ENCODE assay signal across 16 cellular contexts in genomic region chr20:35215066-35215956, GRCh38. TPM values are rescaled to one million over a fixed set of nuclear protein-coding genes. Genes with fewer than 3 reads are reported as not detected.
A peak's percentile ranks its signal among the peaks of the same experiment; 100 is the strongest.
DNase-seq lines count a peak whose midpoint lies in the region; ATAC-seq, FAIRE-seq and TF ChIP-seq lines count a peak whose summit lies in the region.
"Had no signal": no experiment of that assay in that cellular context is flagged by ENCODE, and none has a peak within 500 bp of the region (broad histone marks: within the 10 kb centered on the region; RNA-seq: fewer than 3 reads in every experiment).

No MANE protein-coding gene starts in this region.

- ATAC-seq in K562 (peak; percentile 74), HG03432 (IDR thresholded peaks at IDR 0.05; ENCODE audit: unreplicated experiment) (no peak), HG02938 (IDR thresholded peaks at IDR 0.05; ENCODE audit: unreplicated experiment) (no peak)
- ATAC-seq: activated T-cell treated with anti-CD3 and anti-CD28 coated beads, Interleukin-2, amount 50 U/mL, for 72 hours; body of pancreas had no signal

- H3K79me2 ChIP-seq in K562 (ENCODE audit: control insufficient read depth, insufficient read depth, low read length) = no peaks in the 10 kb centered on the region

- FAIRE-seq in K562 (lab: Jason Lieb, UNC) = no peak

- no TSS peak for BruUV-seq in K562 (replicated peaks; lab: Mats Ljungman, UMichigan)

- no peak for TF ChIP-seq RAD21 in K562 (CRISPR knock-in tag; conservative IDR thresholded peaks at IDR 0.05 in 1 of 2, IDR thresholded peaks at IDR 0.05 in 1 of 2)

- peaks cover 0 to 2% of the 10 kb centered on the region in 2 donors for H3K27me3 Mint-ChIP-seq in CD8-positive, alpha-beta memory T cell

- no peak overlapping the region for H3K4me2 ChIP-seq in K562 (ENCODE audit: insufficient read depth, low read length)

- peaks cover 3 to 7% of the 10 kb centered on the region in 2 experiments; a peak in 2 of 5 replicates for H3K4me1 ChIP-seq in K562 (replicated peaks in 1 of 2; ENCODE audit: control insufficient read depth in 2 of 2, insufficient read depth in 2 of 2, low read length in 2 of 2)
- H3K4me1 ChIP-seq in CD8-positive, alpha-beta memory T cell (ENCODE audit: insufficient read depth, low read length) = no peaks in the 10 kb centered on the region
- H3K4me1 ChIP-seq: body of pancreas, transverse colon had no signal

- no peak overlapping the region for H2AFZ ChIP-seq in K562 (ENCODE audit: low read depth, low read length)

- H3K4me3 Mint-ChIP-seq in CD8-positive, alpha-beta memory T cell = no peak overlapping the region
- H3K4me3 Mint-ChIP-seq: activated T-cell treated with anti-CD3 and anti-CD28 coated beads, Interleukin-2, amount 50 U/mL, for 72 hours had no signal

- H4K20me1 ChIP-seq in K562 (replicated peaks; ENCODE audit: control insufficient read depth, insufficient read depth, low read length) = no peaks in the 10 kb centered on the region

- no peak for TF ChIP-seq CTCF in K562 (IDR thresholded peaks at IDR 0.05 in 2 of 3, conservative IDR thresholded peaks at IDR 0.05 in 1 of 3; ENCODE audit: insufficient read depth in 2 of 3, low read depth in 1 of 3, low read length in 3 of 3)

- no peaks in the 10 kb centered on the region for H3K36me3 ChIP-seq in K562 (ENCODE audit: control insufficient read depth, insufficient read depth, low read length)
- no peaks in the 10 kb centered on the region for H3K36me3 ChIP-seq in CD8-positive, alpha-beta memory T cell (ENCODE audit: insufficient read depth, low read length)
- H3K36me3 ChIP-seq: transverse colon had no signal

- H3K27me3 ChIP-seq in K562 (ENCODE audit: control insufficient read depth in 2 of 2, insufficient read depth in 2 of 2, low read length in 2 of 2) = peaks cover 4 to 5% of the 10 kb centered on the region in 2 experiments; a peak in 1 of 5 replicates
- H3K27me3 ChIP-seq in CD8-positive, alpha-beta memory T cell (ENCODE audit: insufficient read depth, low read length, poor library complexity, severe bottlenecking) = no peaks in the 10 kb centered on the region
- H3K27me3 ChIP-seq: body of pancreas, neutrophil, transverse colon had no signal

- peak overlapping the region in 1 of 8 donors; percentile 20 for H3K27ac Mint-ChIP-seq in CD8-positive, alpha-beta memory T cell
- H3K27ac Mint-ChIP-seq: activated T-cell treated with anti-CD3 and anti-CD28 coated beads, Interleukin-2, amount 50 U/mL, for 72 hours had no signal

- no peak for TF ChIP-seq EP300 in K562 (IDR thresholded peaks at IDR 0.05; ENCODE audit: low read length)

- H3K9me3 Mint-ChIP-seq in CD8-positive, alpha-beta memory T cell = no peaks in the 10 kb centered on the region
- H3K9me3 Mint-ChIP-seq: activated T-cell treated with anti-CD3 and anti-CD28 coated beads, Interleukin-2, amount 50 U/mL, for 72 hours had no signal

- CTCF ChIA-PET in K562 (lab: Yijun Ruan, JAX; ENCODE audit: low intra/inter-chr PET ratio) = interaction anchor here (0.6 kb wide), 1 partner anchor 339 kb away, joined by 7 read pairs; the partner anchor contains the start of gene ACSS2
- CTCF ChIA-PET in CD8-positive, alpha-beta memory T cell (lab: Charles Lee) = interaction anchor here (2.0 kb wide), 1 partner anchor 70 kb away, joined by 4 read pairs; no protein-coding TSS in a partner anchor

- H3K9me3 ChIP-seq in K562 (replicated peaks; ENCODE audit: control insufficient read depth, insufficient read depth, low read depth, low read length) = no peaks in the 10 kb centered on the region
- no peaks in the 10 kb centered on the region for H3K9me3 ChIP-seq in CD8-positive, alpha-beta memory T cell (ENCODE audit: low read length)
- H3K9me3 ChIP-seq: body of pancreas, neutrophil, transverse colon had no signal

- POLR2A ChIA-PET in K562 (lab: Yijun Ruan, JAX) = no interaction called here
- POLR2A ChIA-PET in CD8-positive, alpha-beta memory T cell (lab: Charles Lee) = no interaction called here

- no peak overlapping the region for H3K9ac ChIP-seq in K562 (ENCODE audit: insufficient read depth in 1 of 2, low read depth in 2 of 2, low read length in 2 of 2)

- H3K9me1 ChIP-seq in K562 (ENCODE audit: control insufficient read depth, insufficient read depth, low read length) = no peaks in the 10 kb centered on the region

- no peaks in the 10 kb centered on the region for H3K4me1 Mint-ChIP-seq in CD8-positive, alpha-beta memory T cell

- H3K27ac ChIP-seq in K562 (ENCODE audit: extremely low read depth, low read depth, low read length) = no peak overlapping the region
- H3K27ac ChIP-seq in CD8-positive, alpha-beta memory T cell (ENCODE audit: low read depth, low read length) = no peak overlapping the region
- H3K27ac ChIP-seq: body of pancreas, neutrophil, transverse colon had no signal

- DNase-seq in H4 (ENCODE audit: low spot score) = peak; percentile 58
- peak; percentile 73 for DNase-seq in MV-4-11 (lab: John Stamatoyannopoulos, UW)
- peak in 2 of 4 experiments; percentile 24 to 27 for DNase-seq in K562 (ENCODE audit: extremely low read depth in 1 of 4, low spot score in 3 of 4)
- peak; percentile 68 for DNase-seq in non-pigmented ciliary epithelial cell (ENCODE audit: low read depth)
- no peak for DNase-seq in CD8-positive, alpha-beta memory T cell
- no peak for DNase-seq in SW 1271 (lab: John Stamatoyannopoulos, UW)
- DNase-seq: activated CD4-positive, alpha-beta T cell treated with anti-CD3 and anti-CD28 coated beads for 48 hours; activated T-cell treated with anti-CD3 and anti-CD28 coated beads, Interleukin-2, amount 50 U/mL, for 72 hours; body of pancreas; hypothalamus; NCI-H1694 treated with DMSO at 0.1 percent for 48 hours; NCI-H774; transverse colon had no signal

- peaks cover 0 to 37% (median 18%) of the 10 kb centered on the region in 3 donors for H3K36me3 Mint-ChIP-seq in CD8-positive, alpha-beta memory T cell

- no peak overlapping the region for H3K4me3 ChIP-seq in K562
- no peak overlapping the region for H3K4me3 ChIP-seq in CD8-positive, alpha-beta memory T cell (ENCODE audit: low read length)
- H3K4me3 ChIP-seq: body of pancreas, transverse colon had no signal

- no peak for TF ChIP-seq POLR2A in K562 (conservative IDR thresholded peaks at IDR 0.05)

- in situ Hi-C loops in K562 (cut with MboI) = loop anchor here (10.0 kb wide), 1 partner anchor 381 kb away; no protein-coding TSS in a partner anchor

- WGBS in K562 (ENCODE audit: insufficient coverage, low coverage, missing lambda C conversion rate) = 52% methylated on average over 12 of the region's 12 CpGs

- intact Hi-C loops in K562 (cut with micrococcal nuclease) = no loop called here

TF ChIP-seq in K562, 482 proteins besides CTCF, POLR2A, EP300 and RAD21 (continues in another document):
- no peak for TF ChIP-seq ATF1 (CRISPR knock-in tag; IDR thresholded peaks at IDR 0.05)
- TF ChIP-seq ATF1 (tag; IDR thresholded peaks at IDR 0.05) = peak; percentile 34; the same call in 1 of the 2 replicates

RNA-seq across cellular contexts. Expression of gene MMP24, which starts 11.2 kb away (rescaled TPM):
- 0.33 and 0.68 TPM in 2 replicates for total RNA-seq in H4 (2014; rRNA removed; shearing (Covaris generic))
- 0.18 and 0.23 TPM in 2 replicates for total RNA-seq in K562 (2011; cell fraction: chromatin; rRNA removed; ENCODE audit: low replicate concordance)
- total RNA-seq in K562 (2011; cell fraction: nucleolus; rRNA removed) = 0.13 and 0.17 TPM in 2 replicates
- total RNA-seq in K562 (2011; cell fraction: nucleoplasm; rRNA removed) = 0.15 TPM in 1 of 2 replicates, not detected in the other
- total RNA-seq in K562 (2014; rRNA removed) (not detected in 2 replicates), K562 (2014; rRNA removed; fragmentation: Illumina TruSeq; extraction: Trizol) (0.03 TPM in 1 of 2 replicates, not detected in the other), K562 (2015; rRNA removed; fragmentation: Illumina TruSeq; extraction: Trizol) (0.07 and 0.08 TPM in 2 replicates), K562 (2021) (0.09 TPM in 1 of 2 replicates, not detected in the other)
- polyA plus RNA-seq in K562 (2011; rRNA removed) (0.03 and 0.05 TPM in 2 replicates), K562 (2014; fragmentation: Illumina TruSeq; extraction: Trizol) (0.03 and 0.04 TPM in 2 replicates), K562 (2014; fragmentation: Nextera tagmentation; extraction: Ambion mirVana) (not detected), K562 (2014; rRNA removed) (not detected in 2 replicates)
- 0.04 and 0.09 TPM in 2 replicates for polyA plus RNA-seq in K562 (2011; cell fraction: cytosol; rRNA removed)
- 0.10 and 0.13 TPM in 2 replicates for polyA plus RNA-seq in K562 (2011; cell fraction: nucleus; rRNA removed)
- polyA plus RNA-seq in K562 (2012) = 0.09 and 0.19 TPM in 2 replicates
- 0.06 TPM in 1 of 2 replicates, not detected in the other for polyA minus RNA-seq in K562 (2011; rRNA and poly(A)+ RNA removed)
- not detected in 2 replicates for polyA minus RNA-seq in K562 (2011; cell fraction: cytosol; rRNA and poly(A)+ RNA removed)
- polyA minus RNA-seq in K562 (2011; cell fraction: nucleus; rRNA and poly(A)+ RNA removed) = 0.13 and 0.22 TPM in 2 replicates
- total RNA-seq in CD8-positive, alpha-beta memory T cell = under 1 TPM in 1 of 2 experiments, not detected in 1; 0.07 TPM
- 0.18 TPM for polyA plus RNA-seq in CD8-positive, alpha-beta memory T cell
- total RNA-seq: activated T-cell treated with anti-CD3 and anti-CD28 coated beads, Interleukin-2, amount 50 U/mL, for 72 hours had no signal

RNA-seq across cellular contexts. Expression of gene PROCR, which starts 43.4 kb away (rescaled TPM):
- total RNA-seq in H4 (2014; rRNA removed; shearing (Covaris generic)) = 112 and 120 TPM in 2 replicates
- 2.5 and 7.2 TPM in 2 replicates for total RNA-seq in K562 (2011; cell fraction: chromatin; rRNA removed; ENCODE audit: low replicate concordance)
- 10.1 and 13.0 TPM in 2 replicates for total RNA-seq in K562 (2011; cell fraction: nucleolus; rRNA removed)
- total RNA-seq in K562 (2011; cell fraction: nucleoplasm; rRNA removed) = 7.0 and 8.1 TPM in 2 replicates
- 4.9 and 5.7 TPM in 2 replicates for total RNA-seq in K562 (2014; rRNA removed)
- 3.4 and 3.7 TPM in 2 replicates for total RNA-seq in K562 (2014; rRNA removed; fragmentation: Illumina TruSeq; extraction: Trizol)
- total RNA-seq in K562 (2015; rRNA removed; fragmentation: Illumina TruSeq; extraction: Trizol) = 3.8 and 4.0 TPM in 2 replicates
- 4.1 and 4.5 TPM in 2 replicates for total RNA-seq in K562 (2021)
- 5.3 and 7.1 TPM in 2 replicates for polyA plus RNA-seq in K562 (2011; rRNA removed)
- 6.2 and 20.5 TPM in 2 replicates for polyA plus RNA-seq in K562 (2011; cell fraction: cytosol; rRNA removed)
- 2.5 and 4.1 TPM in 2 replicates for polyA plus RNA-seq in K562 (2011; cell fraction: nucleus; rRNA removed)
- polyA plus RNA-seq in K562 (2012) = 5.5 and 7.4 TPM in 2 replicates
- 3.6 and 4.6 TPM in 2 replicates for polyA plus RNA-seq in K562 (2014; fragmentation: Illumina TruSeq; extraction: Trizol)
- 1 to 10 TPM; 1.6 to 2.6 TPM for polyA plus RNA-seq in K562 (2014; fragmentation: Nextera tagmentation; extraction: Ambion mirVana)
- polyA plus RNA-seq in K562 (2014; rRNA removed) = 6.1 and 9.6 TPM in 2 replicates
- 2.6 and 3.9 TPM in 2 replicates for polyA minus RNA-seq in K562 (2011; rRNA and poly(A)+ RNA removed)
- 2.5 and 3.1 TPM in 2 replicates for polyA minus RNA-seq in K562 (2011; cell fraction: cytosol; rRNA and poly(A)+ RNA removed)
- 0.81 and 1.3 TPM in 2 replicates for polyA minus RNA-seq in K562 (2011; cell fraction: nucleus; rRNA and poly(A)+ RNA removed)
- 1 to 10 TPM; 2.6 to 2.7 TPM for total RNA-seq in CD8-positive, alpha-beta memory T cell
- polyA plus RNA-seq in CD8-positive, alpha-beta memory T cell = 10.7 TPM

Comparison
In these comparisons a context has a peak if more than half of its experiments do, and no peak if none do; other contexts are left out.
1. DNase-seq: peak in H4 (single experiment), MV-4-11 (single experiment) and non-pigmented ciliary epithelial cell (single experiment); none in CD8-positive, alpha-beta memory T cell (0 of 5) and SW 1271 (0 of 2).